ENCODE assay signal across 26 cellular contexts in genomic region chr12:92547906-92548305, GRCh38.
"Had no signal": no experiment of that assay in that cellular context is flagged by ENCODE, and none has a peak within 500 bp of the region (broad histone marks: within the 10 kb centered on the region; RNA-seq: fewer than 3 reads in every experiment).

No MANE protein-coding gene starts in this region.

- DNase-seq: activated B cell treated with CpG ODN at 0.5 μM for 24 hours; activated CD4-positive, alpha-beta T cell treated with anti-CD3 and anti-CD28 coated beads for 36 hours; activated CD4-positive, alpha-beta T cell treated with anti-CD3 and anti-CD28 coated beads, Interleukin-2, amount 50 U/mL, for 4 hours; activated CD8-positive, alpha-beta memory T cell treated with anti-CD3 and anti-CD28 coated beads for 24 hours; activated CD8-positive, alpha-beta memory T cell treated with anti-CD3 and anti-CD28 coated beads, Interleukin-2, amount 50 U/mL, for 4 hours; activated naive CD4-positive, alpha-beta T cell treated with Interleukin-2 at 50 U/mL for 16 hours; activated naive CD8-positive, alpha-beta T cell treated with anti-CD3 and anti-CD28 coated beads for 36 hours; activated T-cell treated with anti-CD3 and anti-CD28 coated beads, Interleukin-2, amount 50 U/mL, for 24 hours; dermis blood vessel endothelial cell; effector CD8-positive, alpha-beta T cell; erythroblast; glutamatergic neuron; hippocampal formation; kidney glomerular epithelial cell; left ventricle myocardium inferior; mucosa of descending colon; stimulated activated CD4-positive, alpha-beta T cell treated with anti-CD3 and anti-CD28 coated beads, Interleukin-12 subunit alpha, Interleukin-12 subunit beta, amount 100 ng/mL, for 4 hours; stimulated activated CD4-positive, alpha-beta T cell treated with anti-CD3 and anti-CD28 coated beads, Interleukin-4, amount 100 ng/mL, for 4 hours; substantia nigra; T-helper 9 cell; tibial artery had no signal

- H3K9me3 ChIP-seq: left ventricle myocardium inferior, mucosa of descending colon, prostate gland, right atrium auricular region, tibial artery had no signal

- H3K4me2 ChIP-seq: neural progenitor cell had no signal

- H3K27ac ChIP-seq: cardiac muscle cell, left ventricle myocardium inferior, neural progenitor cell, prostate gland, right atrium auricular region, tibial artery had no signal

- H3K27me3 ChIP-seq: cardiac muscle cell, neural progenitor cell, right atrium auricular region, tibial artery had no signal

- H3K4me3 ChIP-seq: cardiac muscle cell, left ventricle myocardium inferior, mucosa of descending colon, neural progenitor cell, prostate gland, right atrium auricular region, tibial artery had no signal

- H3K36me3 ChIP-seq: cardiac muscle cell, left ventricle myocardium inferior, neural progenitor cell, prostate gland, right atrium auricular region, tibial artery had no signal

- H3K4me1 ChIP-seq: neural progenitor cell, prostate gland had no signal

- FAIRE-seq: frontal cortex had no signal
